ENCODE assay signal across 37 cellular contexts in the genomic region with DNA sequence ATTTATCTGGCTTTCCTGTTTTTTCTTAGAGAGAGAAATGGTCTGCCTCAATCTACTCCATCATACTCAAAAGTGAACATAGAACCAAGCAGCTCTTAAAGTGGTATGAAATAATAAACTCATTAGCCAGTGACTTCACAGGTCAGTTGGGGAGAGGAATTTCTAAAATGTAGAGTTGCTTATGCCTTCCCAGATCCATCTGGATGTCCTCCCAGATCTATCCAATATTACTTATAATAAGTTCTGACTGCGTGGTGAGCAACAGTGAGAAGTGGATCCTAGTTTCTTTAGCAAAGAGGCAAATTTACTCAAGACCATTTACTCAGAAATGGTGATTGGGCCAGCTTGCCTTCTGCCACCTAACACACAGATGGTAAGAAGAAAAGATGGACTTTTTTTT.
"Had no signal": no experiment of that assay in that cellular context is flagged by ENCODE, and none has a peak within 500 bp of the region (broad histone marks: within the 10 kb centered on the region; RNA-seq: fewer than 3 reads in every experiment).

No MANE protein-coding gene starts in this region.

- H3K9me3 ChIP-seq: adrenal gland, body of pancreas had no signal

- FAIRE-seq: TTC549 had no signal

- H3K4me3 ChIP-seq: adrenal gland, body of pancreas, breast epithelium had no signal

- H3K4me1 ChIP-seq: adrenal gland, body of pancreas, breast epithelium had no signal

- DNase-seq: activated B cell treated with CpG ODN at 0.5 μM for 24 hours; activated CD4-positive, alpha-beta memory T cell treated with anti-CD3 and anti-CD28 coated beads for 36 hours; activated CD4-positive, alpha-beta T cell treated with anti-CD3 and anti-CD28 coated beads for 4 hours; activated CD4-positive, alpha-beta T cell treated with anti-CD3 and anti-CD28 coated beads, Interleukin-2, amount 10 ng/mL, durations not matched to agents 24 days and 14 days; activated CD4-positive, alpha-beta T cell treated with anti-CD3 and anti-CD28 coated beads, Interleukin-2, amount 50 U/mL, for 1 hour; activated CD4-positive, alpha-beta T cell treated with anti-CD3 and anti-CD28 coated beads, Interleukin-2, amount 50 U/mL, for 4 hours; activated CD4-positive, CD25-positive, alpha-beta regulatory T cell treated with anti-CD3 and anti-CD28 coated beads, Interleukin-2, amount 50 U/mL, for 72 hours; activated CD8-positive, alpha-beta memory T cell treated with anti-CD3 and anti-CD28 coated beads, Interleukin-2, amount 50 U/mL, for 4 hours; activated CD8-positive, alpha-beta T cell treated with anti-CD3 and anti-CD28 coated beads for 36 hours; activated effector memory CD4-positive, alpha-beta T cell treated with anti-CD3 and anti-CD28 coated beads, Interleukin-2, amount 50 U/mL, for 16 hours; activated gamma-delta T cell treated with Interleukin-2 at 50 U/mL for 16 hours; activated naive CD4-positive, alpha-beta T cell treated with anti-CD3 and anti-CD28 coated beads, Interleukin-2, amount 10 ng/mL, durations not matched to agents 7 days and 5 days; activated naive CD4-positive, alpha-beta T cell treated with Interleukin-2 at 50 U/mL for 16 hours; activated naive CD8-positive, alpha-beta T cell treated with anti-CD3 and anti-CD28 coated beads, Interleukin-2, amount 10 ng/mL, durations not matched to agents 7 days and 5 days; activated naive CD8-positive, alpha-beta T cell treated with anti-CD3 and anti-CD28 coated beads, Interleukin-2, amount 50 U/mL, for 24 hours; activated T-cell treated with anti-CD3 and anti-CD28 coated beads for 4 hours; activated T-cell treated with anti-CD3 and anti-CD28 coated beads, Interleukin-2, amount 50 U/mL, for 1 hour; activated T-cell treated with anti-CD3 and anti-CD28 coated beads, Interleukin-2, amount 50 U/mL, for 4 hours; activated T-cell treated with anti-CD3 and anti-CD28 coated beads, Interleukin-2, amount 50 U/mL, for 72 hours; adrenal gland; amniotic stem cell; aorta; body of pancreas; brain microvascular endothelial cell; central memory CD4-positive, alpha-beta T cell; T-helper 1 cell; T-helper 2 cell; T-helper 9 cell had no signal

- H3K36me3 ChIP-seq: adrenal gland, brain microvascular endothelial cell, breast epithelium had no signal

- H3K9me3 Mint-ChIP-seq: activated CD4-positive, alpha-beta T cell treated with anti-CD3 and anti-CD28 coated beads, Interleukin-2, amount 10 ng/mL, durations not matched to agents 24 days and 14 days; activated naive CD4-positive, alpha-beta T cell treated with anti-CD3 and anti-CD28 coated beads, Interleukin-2, amount 10 ng/mL, durations not matched to agents 7 days and 5 days; activated naive CD4-positive, alpha-beta T cell treated with anti-CD3 and anti-CD28 coated beads, Interleukin-2, amount 50 U/mL, for 24 hours; activated naive CD8-positive, alpha-beta T cell treated with anti-CD3 and anti-CD28 coated beads, Interleukin-2, amount 10 ng/mL, durations not matched to agents 7 days and 5 days; activated T-helper 1 cell treated with anti-CD3 and anti-CD28 coated beads, Interleukin-12 subunit alpha, Interleukin-12 subunit beta, Interleukin-2, Interleukin-4 antibody, amounts not matched to agents 30 ng/mL and 10 ng/mL and 1 ng/mL, durations not matched to agents 14 hours and 24 hours and 36 hours; T-helper 1 cell treated with Interleukin-12 subunit alpha and Interleukin-12 subunit beta and Interleukin-4 antibody, amounts not matched to agents 30 μg/mL and 1 μg/mL, for 36 hours; T-helper 2 cell treated with Interferon-gamma antibody and Interleukin-4, amounts not matched to agents 5 μg/mL and 100 μg/mL, for 36 hours had no signal

- H3K4me3 Mint-ChIP-seq: activated B cell treated with CpG ODN at 0.5 μM for 24 hours; activated CD4-positive, alpha-beta memory T cell treated with anti-CD3 and anti-CD28 coated beads for 36 hours; activated CD4-positive, alpha-beta T cell treated with anti-CD3 and anti-CD28 coated beads, Interleukin-2, amount 10 ng/mL, durations not matched to agents 24 days and 14 days; activated CD8-positive, alpha-beta T cell treated with anti-CD3 and anti-CD28 coated beads for 36 hours; activated naive CD4-positive, alpha-beta T cell treated with anti-CD3 and anti-CD28 coated beads, Interleukin-2, amount 10 ng/mL, durations not matched to agents 7 days and 5 days; activated naive CD4-positive, alpha-beta T cell treated with anti-CD3 and anti-CD28 coated beads, Interleukin-2, amount 50 U/mL, for 24 hours; activated naive CD8-positive, alpha-beta T cell; activated naive CD8-positive, alpha-beta T cell treated with anti-CD3 and anti-CD28 coated beads, Interleukin-2, amount 10 ng/mL, durations not matched to agents 7 days and 5 days; activated naive CD8-positive, alpha-beta T cell treated with anti-CD3 and anti-CD28 coated beads, Interleukin-2, amount 50 U/mL, for 24 hours; activated T-cell treated with anti-CD3 and anti-CD28 coated beads, Interleukin-2, amount 50 U/mL, for 4 hours; activated T-cell treated with anti-CD3 and anti-CD28 coated beads, Interleukin-2, amount 50 U/mL, for 72 hours; activated T-helper 1 cell treated with anti-CD3 and anti-CD28 coated beads, Interleukin-12 subunit alpha, Interleukin-12 subunit beta, Interleukin-2, Interleukin-4 antibody, amounts not matched to agents 30 ng/mL and 10 ng/mL and 1 ng/mL, durations not matched to agents 14 hours and 24 hours and 36 hours; activated T-helper 17 cell treated with anti-CD3 and anti-CD28 coated beads, Interleukin-2, amount 50 U/mL, for 72 hours; T-helper 1 cell treated with Interleukin-12 subunit alpha and Interleukin-12 subunit beta and Interleukin-4 antibody, amounts not matched to agents 30 μg/mL and 1 μg/mL, for 36 hours; T-helper 2 cell treated with Interferon-gamma antibody and Interleukin-4, amounts not matched to agents 5 μg/mL and 100 μg/mL, for 36 hours had no signal

- H3K27me3 Mint-ChIP-seq: activated B cell treated with CpG ODN at 0.5 μM for 24 hours; activated CD4-positive, alpha-beta memory T cell treated with anti-CD3 and anti-CD28 coated beads for 36 hours; activated CD4-positive, alpha-beta T cell treated with anti-CD3 and anti-CD28 coated beads, Interleukin-2, amount 10 ng/mL, durations not matched to agents 24 days and 14 days; activated CD8-positive, alpha-beta T cell treated with anti-CD3 and anti-CD28 coated beads for 36 hours; activated naive CD4-positive, alpha-beta T cell treated with anti-CD3 and anti-CD28 coated beads, Interleukin-2, amount 10 ng/mL, durations not matched to agents 7 days and 5 days; activated naive CD4-positive, alpha-beta T cell treated with anti-CD3 and anti-CD28 coated beads, Interleukin-2, amount 50 U/mL, for 24 hours; activated naive CD8-positive, alpha-beta T cell; activated naive CD8-positive, alpha-beta T cell treated with anti-CD3 and anti-CD28 coated beads, Interleukin-2, amount 10 ng/mL, durations not matched to agents 7 days and 5 days; activated naive CD8-positive, alpha-beta T cell treated with anti-CD3 and anti-CD28 coated beads, Interleukin-2, amount 50 U/mL, for 24 hours; activated T-helper 17 cell treated with anti-CD3 and anti-CD28 coated beads, Interleukin-2, amount 50 U/mL, for 72 hours had no signal

- ATAC-seq: activated CD8-positive, alpha-beta T cell treated with anti-CD3 and anti-CD28 coated beads for 36 hours; activated naive CD8-positive, alpha-beta T cell treated with anti-CD3 and anti-CD28 coated beads, Interleukin-2, amount 50 U/mL, for 24 hours; activated T-cell treated with anti-CD3 and anti-CD28 coated beads, Interleukin-2, amount 50 U/mL, for 4 hours; activated T-cell treated with anti-CD3 and anti-CD28 coated beads, Interleukin-2, amount 50 U/mL, for 72 hours; activated T-helper 17 cell treated with anti-CD3 and anti-CD28 coated beads, Interleukin-2, amount 50 U/mL, for 72 hours; body of pancreas had no signal

- H3K27me3 ChIP-seq: adrenal gland, body of pancreas, brain microvascular endothelial cell, breast epithelium had no signal

- H3K4me1 Mint-ChIP-seq: activated B cell treated with CpG ODN at 0.5 μM for 24 hours; activated CD4-positive, alpha-beta T cell treated with anti-CD3 and anti-CD28 coated beads, Interleukin-2, amount 10 ng/mL, durations not matched to agents 24 days and 14 days; activated naive CD4-positive, alpha-beta T cell treated with anti-CD3 and anti-CD28 coated beads, Interleukin-2, amount 10 ng/mL, durations not matched to agents 7 days and 5 days; activated naive CD4-positive, alpha-beta T cell treated with anti-CD3 and anti-CD28 coated beads, Interleukin-2, amount 50 U/mL, for 24 hours; activated naive CD8-positive, alpha-beta T cell treated with anti-CD3 and anti-CD28 coated beads, Interleukin-2, amount 10 ng/mL, durations not matched to agents 7 days and 5 days; activated naive CD8-positive, alpha-beta T cell treated with anti-CD3 and anti-CD28 coated beads, Interleukin-2, amount 50 U/mL, for 24 hours; activated T-helper 17 cell treated with anti-CD3 and anti-CD28 coated beads, Interleukin-2, amount 50 U/mL, for 72 hours had no signal

- H3K27ac Mint-ChIP-seq: activated B cell treated with CpG ODN at 0.5 μM for 24 hours; activated CD4-positive, alpha-beta memory T cell treated with anti-CD3 and anti-CD28 coated beads for 36 hours; activated CD4-positive, alpha-beta T cell treated with anti-CD3 and anti-CD28 coated beads, Interleukin-2, amount 10 ng/mL, durations not matched to agents 24 days and 14 days; activated CD8-positive, alpha-beta T cell treated with anti-CD3 and anti-CD28 coated beads for 36 hours; activated naive CD4-positive, alpha-beta T cell treated with anti-CD3 and anti-CD28 coated beads, Interleukin-2, amount 10 ng/mL, durations not matched to agents 7 days and 5 days; activated naive CD4-positive, alpha-beta T cell treated with anti-CD3 and anti-CD28 coated beads, Interleukin-2, amount 50 U/mL, for 24 hours; activated naive CD8-positive, alpha-beta T cell; activated naive CD8-positive, alpha-beta T cell treated with anti-CD3 and anti-CD28 coated beads, Interleukin-2, amount 10 ng/mL, durations not matched to agents 7 days and 5 days; activated naive CD8-positive, alpha-beta T cell treated with anti-CD3 and anti-CD28 coated beads, Interleukin-2, amount 50 U/mL, for 24 hours; activated T-cell treated with anti-CD3 and anti-CD28 coated beads, Interleukin-2, amount 50 U/mL, for 72 hours; activated T-helper 1 cell treated with anti-CD3 and anti-CD28 coated beads, Interleukin-12 subunit alpha, Interleukin-12 subunit beta, Interleukin-2, Interleukin-4 antibody, amounts not matched to agents 30 ng/mL and 10 ng/mL and 1 ng/mL, durations not matched to agents 14 hours and 24 hours and 36 hours; activated T-helper 17 cell treated with anti-CD3 and anti-CD28 coated beads, Interleukin-2, amount 50 U/mL, for 72 hours; T-helper 1 cell treated with Interleukin-12 subunit alpha and Interleukin-12 subunit beta and Interleukin-4 antibody, amounts not matched to agents 30 μg/mL and 1 μg/mL, for 36 hours; T-helper 2 cell treated with Interferon-gamma antibody and Interleukin-4, amounts not matched to agents 5 μg/mL and 100 μg/mL, for 36 hours had no signal

- H3K36me3 Mint-ChIP-seq: activated CD4-positive, alpha-beta memory T cell treated with anti-CD3 and anti-CD28 coated beads for 36 hours; activated naive CD4-positive, alpha-beta T cell treated with anti-CD3 and anti-CD28 coated beads, Interleukin-2, amount 10 ng/mL, durations not matched to agents 7 days and 5 days; activated naive CD4-positive, alpha-beta T cell treated with anti-CD3 and anti-CD28 coated beads, Interleukin-2, amount 50 U/mL, for 24 hours; activated naive CD8-positive, alpha-beta T cell; activated naive CD8-positive, alpha-beta T cell treated with anti-CD3 and anti-CD28 coated beads, Interleukin-2, amount 10 ng/mL, durations not matched to agents 7 days and 5 days had no signal

- H3K27ac ChIP-seq: adrenal gland, body of pancreas, brain microvascular endothelial cell, breast epithelium, VCaP had no signal
